In the genomic region with DNA sequence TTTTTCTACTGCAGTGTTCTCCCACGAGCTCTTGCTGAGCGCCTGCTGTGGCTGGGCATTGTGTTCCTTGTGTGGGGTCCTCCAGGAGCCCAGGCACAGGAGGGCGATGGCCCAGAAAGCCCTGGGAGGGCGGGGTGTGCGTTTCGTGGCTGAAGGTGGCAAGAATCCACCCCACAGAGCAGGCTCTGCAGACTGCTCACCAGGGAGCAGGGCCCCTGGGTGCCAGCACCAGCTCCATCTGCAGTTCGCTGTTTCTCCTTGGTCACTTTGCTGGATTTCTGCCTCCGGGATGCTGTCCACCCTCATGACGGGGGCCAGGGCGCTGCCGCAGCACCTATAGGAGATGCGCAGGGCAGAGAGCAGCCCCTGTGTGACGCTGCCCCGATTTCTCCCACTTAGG, we compare ENCODE assay signal across 21 cellular contexts.
"Had no signal": no experiment of that assay in that cellular context is flagged by ENCODE, and none has a peak within 500 bp of the region (broad histone marks: within the 10 kb centered on the region; RNA-seq: fewer than 3 reads in every experiment).

No MANE protein-coding gene starts in this region.

- H3K4me3 Mint-ChIP-seq: dendritic cell treated with granulocyte-macrophage colony-stimulating factor and Interleukin-4, amounts not matched to agents 40 ng/mL and 50 ng/mL, for 4 days; effector memory CD8-positive, alpha-beta T cell; immature natural killer cell; naive thymus-derived CD8-positive, alpha-beta T cell; neural crest cell; stimulated activated memory B cell treated with anti-CD40 and anti-IgM and Interleukin-4, amounts not matched to agents 10 μg/mL and 1 μg/mL and 100 μg/mL, for 72 hours; stimulated activated naive CD8-positive, alpha-beta T cell treated with anti-CD3 and anti-CD28 coated beads, Interleukin-15, Interleukin-2, amounts not matched to agents 100 ng/mL and 50 ng/mL, for 24 hours had no signal

- DNase-seq: effector memory CD8-positive, alpha-beta T cell; esophagus squamous epithelium; foreskin fibroblast; glutamatergic neuron; immature natural killer cell; left cardiac atrium; mammary epithelial cell; naive thymus-derived CD8-positive, alpha-beta T cell; nucleus accumbens; ovary; right lobe of liver; stimulated activated CD4-positive, alpha-beta T cell treated with anti-CD3 and anti-CD28 coated beads, Interleukin-4, amount 100 ng/mL, for 1 hour; stimulated activated CD8-positive, alpha-beta memory T cell treated with anti-CD3 and anti-CD28 coated beads, Interleukin-4, amount 100 ng/mL, for 48 hours; testis had no signal

- H3K9me3 Mint-ChIP-seq: dendritic cell treated with granulocyte-macrophage colony-stimulating factor and Interleukin-4, amounts not matched to agents 40 ng/mL and 50 ng/mL, for 4 days; effector memory CD8-positive, alpha-beta T cell; immature natural killer cell; naive thymus-derived CD8-positive, alpha-beta T cell; neural crest cell; stimulated activated memory B cell treated with anti-CD40 and anti-IgM and Interleukin-4, amounts not matched to agents 10 μg/mL and 1 μg/mL and 100 μg/mL, for 72 hours; stimulated activated naive CD8-positive, alpha-beta T cell treated with anti-CD3 and anti-CD28 coated beads, Interleukin-15, Interleukin-2, amounts not matched to agents 100 ng/mL and 50 ng/mL, for 24 hours had no signal

- ATAC-seq: effector memory CD8-positive, alpha-beta T cell; gastroesophageal sphincter; naive thymus-derived CD8-positive, alpha-beta T cell; stimulated activated memory B cell treated with anti-CD40 and anti-IgM and Interleukin-4, amounts not matched to agents 10 μg/mL and 1 μg/mL and 100 μg/mL, for 72 hours had no signal

- H3K27me3 Mint-ChIP-seq: dendritic cell treated with granulocyte-macrophage colony-stimulating factor and Interleukin-4, amounts not matched to agents 40 ng/mL and 50 ng/mL, for 4 days; naive thymus-derived CD8-positive, alpha-beta T cell; progenitor cell of endocrine pancreas; stimulated activated memory B cell treated with anti-CD40 and anti-IgM and Interleukin-4, amounts not matched to agents 10 μg/mL and 1 μg/mL and 100 μg/mL, for 72 hours; stimulated activated naive CD8-positive, alpha-beta T cell treated with anti-CD3 and anti-CD28 coated beads, Interleukin-15, Interleukin-2, amounts not matched to agents 100 ng/mL and 50 ng/mL, for 24 hours had no signal

- H3K4me1 ChIP-seq: esophagus squamous epithelium, gastroesophageal sphincter, right lobe of liver, testis, tibial nerve had no signal

- H3K9me3 ChIP-seq: esophagus squamous epithelium, gastroesophageal sphincter, ovary, right lobe of liver, testis, tibial nerve had no signal

- H3K27ac ChIP-seq: esophagus squamous epithelium, gastroesophageal sphincter, ovary, right lobe of liver, testis, tibial nerve had no signal

- H3K4me3 ChIP-seq: esophagus squamous epithelium, gastroesophageal sphincter, ovary, right lobe of liver, testis, tibial nerve had no signal

- H3K27me3 ChIP-seq: esophagus squamous epithelium, gastroesophageal sphincter, ovary, right lobe of liver, testis, tibial nerve had no signal

- H3K27ac Mint-ChIP-seq: dendritic cell treated with granulocyte-macrophage colony-stimulating factor and Interleukin-4, amounts not matched to agents 40 ng/mL and 50 ng/mL, for 4 days; effector memory CD8-positive, alpha-beta T cell; immature natural killer cell; naive thymus-derived CD8-positive, alpha-beta T cell; progenitor cell of endocrine pancreas; stimulated activated memory B cell treated with anti-CD40 and anti-IgM and Interleukin-4, amounts not matched to agents 10 μg/mL and 1 μg/mL and 100 μg/mL, for 72 hours; stimulated activated naive CD8-positive, alpha-beta T cell treated with anti-CD3 and anti-CD28 coated beads, Interleukin-15, Interleukin-2, amounts not matched to agents 100 ng/mL and 50 ng/mL, for 24 hours had no signal

- H3K36me3 ChIP-seq: ovary, right lobe of liver had no signal

- H3K4me1 Mint-ChIP-seq: immature natural killer cell; naive thymus-derived CD8-positive, alpha-beta T cell; stimulated activated memory B cell treated with anti-CD40 and anti-IgM and Interleukin-4, amounts not matched to agents 10 μg/mL and 1 μg/mL and 100 μg/mL, for 72 hours had no signal
